14 cellular contexts compared by ENCODE assay signal in the genomic region with DNA sequence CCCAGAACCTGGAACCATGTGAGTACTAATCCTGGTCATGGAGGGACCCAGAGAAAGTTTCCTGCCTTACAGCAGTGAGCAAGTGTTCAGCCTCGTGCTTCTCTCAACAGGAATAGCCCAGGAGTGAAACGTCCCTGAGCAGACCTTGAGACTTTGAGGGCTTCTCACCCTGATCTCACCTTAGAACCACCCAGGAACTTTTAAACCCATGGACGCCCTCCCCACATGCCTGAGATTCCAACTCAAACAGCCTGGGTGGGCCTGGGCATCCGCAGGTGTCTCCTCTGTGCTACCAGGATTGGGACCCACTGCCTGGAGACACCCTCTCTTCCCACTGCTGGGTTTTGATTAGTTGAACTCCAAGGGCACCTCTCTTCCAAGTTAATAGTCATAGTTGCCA.
DNase-seq lines count a peak whose midpoint lies in the region; ATAC-seq, FAIRE-seq and TF ChIP-seq lines count a peak whose summit lies in the region.
"Had no signal": no experiment of that assay in that cellular context is flagged by ENCODE, and none has a peak within 500 bp of the region (broad histone marks: within the 10 kb centered on the region; RNA-seq: fewer than 3 reads in every experiment).

No MANE protein-coding gene starts in this region.

- peak overlapping the region; percentile 64 for H3K9ac ChIP-seq in astrocyte (ENCODE audit: low read length)

- no peaks in the 10 kb centered on the region for H3K36me3 Mint-ChIP-seq in HFFc6 (ENCODE audit: low read depth)
- peaks cover 3% of the 10 kb centered on the region for H3K36me3 Mint-ChIP-seq in astrocyte (ENCODE audit: low read depth, unreplicated experiment)
- H3K36me3 Mint-ChIP-seq: CD4-positive, CD25-positive, alpha-beta regulatory T cell had no signal

- H3K9me3 ChIP-seq in astrocyte (ENCODE audit: insufficient read depth, low read depth, low read length) (no peaks in the 10 kb centered on the region), sigmoid colon (no peaks in the 10 kb centered on the region)
- H3K9me3 ChIP-seq: BLaER1 treated with 17β-estradiol and CSF1 and Interleukin-3, amounts not matched to agents 10 nM and 100 nM had no signal

- no peaks in the 10 kb centered on the region for H3K27me3 ChIP-seq in astrocyte (ENCODE audit: insufficient read depth, low read length)
- no peaks in the 10 kb centered on the region for H3K27me3 ChIP-seq in layer of hippocampus (ENCODE audit: control insufficient read depth, insufficient read depth, low read length)
- no peaks in the 10 kb centered on the region for H3K27me3 ChIP-seq in sigmoid colon

- H3K4me3 Mint-ChIP-seq in HFFc6 (no peak overlapping the region), astrocyte (ENCODE audit: unreplicated experiment) (peak overlapping the region; percentile 71)
- H3K4me3 Mint-ChIP-seq: CD4-positive, CD25-positive, alpha-beta regulatory T cell; H9 had no signal

- DNase-seq in HFFc6 (no peak), astrocyte (ENCODE audit: low read depth) (no peak), sigmoid colon (peak; percentile 17), GM13977 (ENCODE audit: low spot score) (no peak), NCI-H2029 (lab: John Stamatoyannopoulos, UW) (no peak)
- DNase-seq in activated CD4-positive, alpha-beta T cell treated with anti-CD3 and anti-CD28 coated beads for 1 hour: no peak
- DNase-seq: ACHN; CD4-positive, CD25-positive, alpha-beta regulatory T cell; GOT3; H9 had no signal

- in situ Hi-C loops in GM13977 (cut with MboI; ENCODE audit: low pct_unique_long_range_greater_than_20kb, low sequenced_read_pairs, unreplicated experiment): no loop called here

- TF ChIP-seq CTCF in HFFc6 (IDR thresholded peaks at IDR 0.05) (no peak), astrocyte (IDR thresholded peaks at IDR 0.05; ENCODE audit: insufficient read depth, low read depth, low read length) (no peak), sigmoid colon (IDR thresholded peaks at IDR 0.05) (no peak), GM13977 (IDR thresholded peaks at IDR 0.05; ENCODE audit: extremely low read depth, insufficient read depth, missing control alignments) (no peak)

- no peaks in the 10 kb centered on the region for H3K79me2 ChIP-seq in astrocyte (ENCODE audit: insufficient read depth, low read length)

- intact Hi-C loops in sigmoid colon (cut with DNase I): no loop called here

- H3K4me3 ChIP-seq in astrocyte (ENCODE audit: insufficient read depth, low read depth, low read length): no peak overlapping the region
- no peak overlapping the region for H3K4me3 ChIP-seq in sigmoid colon
- H3K4me3 ChIP-seq: BLaER1 treated with 17β-estradiol and CSF1 and Interleukin-3, amounts not matched to agents 10 nM and 100 nM; GM12878 had no signal

- 70 to 81% methylated on average over 4 of the region's 4 CpGs for WGBS in sigmoid colon, 2 donors

- H3K4me1 Mint-ChIP-seq in HFFc6 (ENCODE audit: low read depth) (peaks cover 48% of the 10 kb centered on the region), astrocyte (ENCODE audit: low read depth, unreplicated experiment) (peaks cover 48% of the 10 kb centered on the region)
- H3K4me1 Mint-ChIP-seq: CD4-positive, CD25-positive, alpha-beta regulatory T cell had no signal

- ATAC-seq in GM18519 (IDR thresholded peaks at IDR 0.05; ENCODE audit: low FRiP score, unreplicated experiment): no peak
- ATAC-seq: GM12878 had no signal

- H4K20me1 ChIP-seq in astrocyte (ENCODE audit: insufficient read depth, low read length): no peaks in the 10 kb centered on the region

- H3K27ac ChIP-seq in astrocyte (ENCODE audit: low read depth, low read length) (peak overlapping the region; percentile 94), layer of hippocampus (ENCODE audit: low read depth, low read length) (peak overlapping the region; percentile 2), sigmoid colon (no peak overlapping the region)

- H3K27me3 Mint-ChIP-seq in HFFc6 (ENCODE audit: insufficient read depth) (peaks cover 1% of the 10 kb centered on the region; the same call in 1 of the 2 replicates), astrocyte (ENCODE audit: low read depth, unreplicated experiment) (no peaks in the 10 kb centered on the region)

- no peak for TF ChIP-seq POLR2A in sigmoid colon (IDR thresholded peaks at IDR 0.05)

- peak overlapping the region; percentile 63 for H3K4me2 ChIP-seq in astrocyte (ENCODE audit: low read length)

- H3K36me3 ChIP-seq in astrocyte (ENCODE audit: insufficient read depth, low read length): no peaks in the 10 kb centered on the region
- H3K36me3 ChIP-seq in sigmoid colon: no peaks in the 10 kb centered on the region
- H3K36me3 ChIP-seq: BLaER1 treated with 17β-estradiol and CSF1 and Interleukin-3, amounts not matched to agents 10 nM and 100 nM had no signal

- H3K4me1 ChIP-seq in astrocyte (ENCODE audit: insufficient read depth, low read length) (peaks cover 31% of the 10 kb centered on the region), sigmoid colon (no peaks in the 10 kb centered on the region)

- no peak for TF ChIP-seq EP300 in sigmoid colon (IDR thresholded peaks at IDR 0.05)

- no peak for FAIRE-seq in astrocyte (lab: Jason Lieb, UNC)
- FAIRE-seq: GM12878 had no signal

- no peaks in the 10 kb centered on the region for H3K9me3 Mint-ChIP-seq in HFFc6
- peaks cover 2% of the 10 kb centered on the region for H3K9me3 Mint-ChIP-seq in astrocyte (ENCODE audit: unreplicated experiment)
- H3K9me3 Mint-ChIP-seq: H9 had no signal

- H3K27ac Mint-ChIP-seq in HFFc6: peak overlapping the region; percentile 68; the same call in 1 of the 2 replicates
- peak overlapping the region; percentile 91 for H3K27ac Mint-ChIP-seq in astrocyte (ENCODE audit: unreplicated experiment)
- H3K27ac Mint-ChIP-seq: CD4-positive, CD25-positive, alpha-beta regulatory T cell; H9 had no signal

- H2AFZ ChIP-seq in astrocyte (ENCODE audit: low read depth, low read length): no peak overlapping the region

Comparison
In these comparisons a context has a peak if more than half of its experiments do, and no peak if none do; other contexts are left out.
1. H3K27ac ChIP-seq: peak in astrocyte (single experiment) and layer of hippocampus (single experiment); none in sigmoid colon (0 of 4).